In genomic region chr9:87964826-87965225, GRCh38 we compare ENCODE assay signal across 34 cellular contexts. TPM values are rescaled to one million over a fixed set of nuclear protein-coding genes. Genes with fewer than 3 reads are reported as not detected.
"Had no signal": no experiment of that assay in that cellular context is flagged by ENCODE, and none has a peak within 500 bp of the region (broad histone marks: within the 10 kb centered on the region; RNA-seq: fewer than 3 reads in every experiment).

No MANE protein-coding gene starts in this region.

- H3K9me3 ChIP-seq: colonic mucosa, esophagus squamous epithelium, gastrocnemius medialis, left lung, lower lobe of right lung, mucosa of descending colon had no signal

- H3K4me1 Mint-ChIP-seq: endodermal cell had no signal

- H3K36me3 ChIP-seq: colonic mucosa, gastrocnemius medialis had no signal

- H3K4me3 ChIP-seq: colonic mucosa, esophagus squamous epithelium, gastrocnemius medialis, heart right ventricle, left lung, lower lobe of right lung, mucosa of descending colon had no signal

- H3K4me1 ChIP-seq: colonic mucosa, esophagus squamous epithelium, gastrocnemius medialis, heart right ventricle, left lung, lower lobe of right lung had no signal

- H3K27me3 ChIP-seq: colonic mucosa, esophagus squamous epithelium, gastrocnemius medialis, heart right ventricle, left lung had no signal

- DNase-seq: colonic mucosa; cortex of kidney; effector CD8-positive, alpha-beta T cell; effector memory CD8-positive, alpha-beta T cell; endodermal cell; erythroblast; esophagus squamous epithelium; foreskin fibroblast; foreskin melanocyte; gastrocnemius medialis; glutamatergic neuron; head of caudate nucleus; heart right ventricle; hippocampal formation; left cardiac atrium; left lung; left ventricle myocardium superior; lower lobe of right lung; mesenchymal stem cell; mucosa of descending colon had no signal

- FAIRE-seq: endometrium, islet of Langerhans, keratinocyte had no signal

- H3K9me3 Mint-ChIP-seq: dendritic cell treated with granulocyte-macrophage colony-stimulating factor and Interleukin-4, amounts not matched to agents 40 ng/mL and 50 ng/mL, for 4 days; effector memory CD8-positive, alpha-beta T cell had no signal

- ATAC-seq: effector memory CD8-positive, alpha-beta T cell; esophagus mucosa; gastrocnemius medialis; left cardiac atrium; left lung; left ventricle myocardium superior; mucosa of descending colon had no signal

- H3K4me3 Mint-ChIP-seq: dendritic cell treated with granulocyte-macrophage colony-stimulating factor and Interleukin-4, amounts not matched to agents 40 ng/mL and 50 ng/mL, for 4 days; effector memory CD8-positive, alpha-beta T cell; endodermal cell; mesothelial cell of epicardium had no signal

- H3K27ac Mint-ChIP-seq: dendritic cell treated with granulocyte-macrophage colony-stimulating factor and Interleukin-4, amounts not matched to agents 40 ng/mL and 50 ng/mL, for 4 days; effector memory CD8-positive, alpha-beta T cell; endodermal cell; mesothelial cell of epicardium had no signal

- H3K27ac ChIP-seq: colonic mucosa, epithelial cell of prostate, esophagus squamous epithelium, gastrocnemius medialis, heart right ventricle, left lung, lower lobe of right lung had no signal

RNA-seq across cellular contexts. Expression of gene SPATA31C1, which starts 47.1 kb away (rescaled TPM):
- total RNA-seq: colonic mucosa, dermis microvascular lymphatic vessel endothelial cell, esophagus mucosa, esophagus squamous epithelium, gastrocnemius medialis, glomerular endothelial cell, heart right ventricle, kidney epithelial cell, left cardiac atrium, left lung, left ventricle myocardium superior, lower leg skin, lower lobe of right lung, lung microvascular endothelial cell, mesenteric fat pad, mucosa of descending colon, myocyte had no signal
- polyA plus RNA-seq: heart right ventricle, keratinocyte had no signal
